Comparison of ENCODE assay signal across 8 cellular contexts in the genomic region with DNA sequence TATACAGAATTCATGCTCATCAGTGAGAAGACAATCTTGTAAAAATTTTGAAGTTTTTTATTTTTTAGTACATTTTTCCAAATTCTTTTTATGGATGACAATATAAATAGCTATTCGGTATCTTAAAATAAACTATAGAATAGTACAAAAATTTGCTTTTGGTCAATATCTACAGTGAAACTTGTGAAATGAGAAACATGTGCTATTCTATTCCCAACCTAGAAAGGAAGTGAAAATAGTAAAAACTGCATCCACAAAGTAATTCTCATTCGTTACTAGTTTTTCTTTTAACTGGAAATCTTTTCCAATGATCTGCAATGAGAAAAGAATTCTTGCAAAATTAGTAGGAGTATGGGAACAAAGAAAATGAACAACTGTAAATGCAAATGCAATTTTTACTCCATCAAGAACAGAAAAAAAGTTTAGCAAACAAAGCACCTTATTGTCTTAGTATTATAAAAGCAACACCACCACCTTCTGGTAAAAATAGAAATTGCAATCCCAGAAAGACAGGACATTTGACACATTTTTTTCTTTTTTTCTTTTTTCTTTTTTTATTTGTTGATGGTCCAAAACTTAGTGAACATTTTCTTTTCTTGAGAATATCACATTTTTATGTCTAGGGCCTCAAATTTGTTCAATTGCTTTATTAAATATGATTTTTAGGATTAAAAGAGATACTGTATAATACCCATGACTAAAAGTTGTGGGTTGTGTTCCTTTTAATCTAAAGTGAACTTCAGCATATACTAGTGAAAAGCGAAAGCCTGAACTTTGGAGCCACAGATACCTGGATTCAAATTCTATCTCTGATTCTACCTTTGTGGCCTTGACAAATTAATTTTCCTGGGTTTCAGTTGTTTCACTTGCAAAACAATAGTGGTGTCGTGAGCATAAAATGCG.
DNase-seq lines count a peak whose midpoint lies in the region; ATAC-seq, FAIRE-seq and TF ChIP-seq lines count a peak whose summit lies in the region.

No MANE protein-coding gene starts in this region.

- peaks cover 28% of the 10 kb centered on the region for H3K9me3 Mint-ChIP-seq in WTC11

- peak; percentile 75 for TF ChIP-seq CTCF in WTC11 (IDR thresholded peaks at IDR 0.05)

- H3K4me1 Mint-ChIP-seq in WTC11, result peaks cover 2% of the 10 kb centered on the region; the same call in 1 of the 2 replicates

- DNase-seq in DMS 273 treated with DMSO at 0.1 percent for 48 hours (lab: John Stamatoyannopoulos, UW), result peak; percentile 2
- DNase-seq in LoVo (ENCODE audit: low spot score), result peak; percentile 47
- DNase-seq in WTC11 (ENCODE audit: low spot score), result no peak
- DNase-seq in left lobe of liver (ENCODE audit: low spot score), result no peak
- no peak for DNase-seq in GM12891 (ENCODE audit: insufficient read length, low spot score)
- no peak for DNase-seq in GF-D8 (lab: John Stamatoyannopoulos, UW)

- POLR2A ChIA-PET in WTC11 (lab: Charles Lee), result no interaction called here

- FAIRE-seq in GM12891 (lab: Jason Lieb, UNC), result no peak

- CTCF ChIA-PET in WTC11 (lab: Charles Lee), result interaction anchor here (1.1 to 1.2 kb wide), 2 partner anchors 281 to 282 kb away, joined by 4 to 5 read pairs; no protein-coding TSS in a partner anchor

- TF ChIP-seq POLR2A in GM12891 (IDR thresholded peaks at IDR 0.05; ENCODE audit: low read depth, low read length), result no peak

- H3K27ac Mint-ChIP-seq in WTC11, result no peak overlapping the region

- ATAC-seq in GM19372 (IDR thresholded peaks at IDR 0.05; ENCODE audit: low read depth, unreplicated experiment) (peak; percentile 54), WTC11 (no peak), left lobe of liver (peak; percentile 73), HG03280 (IDR thresholded peaks at IDR 0.05; ENCODE audit: unreplicated experiment) (no peak)

- peaks cover 26% of the 10 kb centered on the region for H3K36me3 Mint-ChIP-seq in WTC11

- H3K27me3 Mint-ChIP-seq in WTC11 (ENCODE audit: low read depth), result peaks cover 35% of the 10 kb centered on the region

- H3K4me3 Mint-ChIP-seq in WTC11, result no peak overlapping the region

TF ChIP-seq in WTC11, 78 proteins besides CTCF, POLR2A, EP300 and RAD21 (continues in another document):
- TF ChIP-seq, protein P1, sequence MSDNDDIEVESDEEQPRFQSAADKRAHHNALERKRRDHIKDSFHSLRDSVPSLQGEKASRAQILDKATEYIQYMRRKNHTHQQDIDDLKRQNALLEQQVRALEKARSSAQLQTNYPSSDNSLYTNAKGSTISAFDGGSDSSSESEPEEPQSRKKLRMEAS (CRISPR knock-in tag; IDR thresholded peaks at IDR 0.05), result no peak
- TF ChIP-seq ZNF263 (CRISPR knock-in tag; IDR thresholded peaks at IDR 0.05; ENCODE audit: low read depth), result no peak
- TF ChIP-seq, protein P2, sequence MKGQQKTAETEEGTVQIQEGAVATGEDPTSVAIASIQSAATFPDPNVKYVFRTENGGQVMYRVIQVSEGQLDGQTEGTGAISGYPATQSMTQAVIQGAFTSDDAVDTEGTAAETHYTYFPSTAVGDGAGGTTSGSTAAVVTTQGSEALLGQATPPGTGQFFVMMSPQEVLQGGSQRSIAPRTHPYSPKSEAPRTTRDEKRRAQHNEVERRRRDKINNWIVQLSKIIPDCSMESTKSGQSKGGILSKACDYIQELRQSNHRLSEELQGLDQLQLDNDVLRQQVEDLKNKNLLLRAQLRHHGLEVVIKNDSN (CRISPR knock-in tag; IDR thresholded peaks at IDR 0.05), result no peak
- TF ChIP-seq CREM (CRISPR knock-in tag; IDR thresholded peaks at IDR 0.05), result no peak
- no peak for TF ChIP-seq TEAD4 (CRISPR knock-in tag; IDR thresholded peaks at IDR 0.05)
- TF ChIP-seq ZNF532 (CRISPR knock-in tag; IDR thresholded peaks at IDR 0.05; ENCODE audit: borderline replicate concordance), result no peak
- no peak for TF ChIP-seq KAT7 (CRISPR knock-in tag; IDR thresholded peaks at IDR 0.05; ENCODE audit: borderline replicate concordance)

TF ChIP-seq in GM12891, 5 proteins besides CTCF, POLR2A, EP300 and RAD21:
- TF ChIP-seq PAX5 (IDR thresholded peaks at IDR 0.05; ENCODE audit: insufficient read depth, low read length, severe bottlenecking) (no peak), SPI1 (IDR thresholded peaks at IDR 0.05; ENCODE audit: low read depth, low read length) (no peak; the same call in 1 of the 2 replicates), POLR2AphosphoS5 (IDR thresholded peaks at IDR 0.05; ENCODE audit: low read depth, low read length) (no peak), TAF1 (IDR thresholded peaks at IDR 0.05; ENCODE audit: low read depth, low read length) (no peak), POU2F2 (IDR thresholded peaks at IDR 0.05; ENCODE audit: low read depth, low read length) (no peak)

Comparison
In these comparisons a context has a peak if more than half of its experiments do, and no peak if none do; other contexts are left out.
1. DNase-seq: peak in DMS 273 treated with DMSO at 0.1 percent for 48 hours (single experiment) and LoVo (single experiment); none in WTC11 (single experiment), left lobe of liver (single experiment), GM12891 (single experiment) and GF-D8 (single experiment).
2. ATAC-seq: peak in GM19372 (single experiment) and left lobe of liver (single experiment); none in WTC11 (single experiment) and HG03280 (single experiment).